In the genomic region with DNA sequence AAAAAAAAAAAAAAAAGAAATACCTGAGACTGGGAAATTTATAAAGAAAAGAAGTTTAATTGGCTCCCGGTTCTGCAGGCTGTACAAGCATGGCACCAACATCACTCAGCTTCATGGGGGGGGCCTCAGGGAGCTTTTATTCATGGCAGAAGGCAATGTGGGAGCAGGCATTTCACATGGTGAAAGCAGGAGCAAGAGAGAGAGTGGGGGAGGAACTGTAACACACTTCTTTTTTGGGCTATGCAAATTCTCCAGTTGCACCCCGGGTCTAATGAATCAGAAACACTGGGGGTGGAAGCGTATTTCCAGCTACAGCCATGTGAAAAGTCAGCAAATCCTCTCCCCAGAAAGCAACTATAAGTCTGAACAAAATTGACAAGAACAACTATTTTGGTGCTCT, we compare ENCODE assay signal across 18 cellular contexts. TPM values are rescaled to one million over a fixed set of nuclear protein-coding genes. Genes with fewer than 3 reads are reported as not detected.
DNase-seq lines count a peak whose midpoint lies in the region; ATAC-seq and TF ChIP-seq lines count a peak whose summit lies in the region.
"Had no signal": no experiment of that assay in that cellular context is flagged by ENCODE, and none has a peak within 500 bp of the region (broad histone marks: within the 10 kb centered on the region; RNA-seq: fewer than 3 reads in every experiment).

No MANE protein-coding gene starts in this region.

- H3K36me3 ChIP-seq in MM.1S (replicated peaks; ENCODE audit: insufficient read depth, low read length) (no peaks in the 10 kb centered on the region), upper lobe of right lung (no peaks in the 10 kb centered on the region)
- H3K36me3 ChIP-seq: neural progenitor cell, tibial nerve had no signal

- H3K79me2 ChIP-seq in MM.1S (ENCODE audit: low read length), result no peaks in the 10 kb centered on the region

- no peaks in the 10 kb centered on the region for H3K9me3 ChIP-seq in MM.1S (replicated peaks; ENCODE audit: insufficient read depth, low read length)
- H3K9me3 ChIP-seq in upper lobe of right lung, result no peaks in the 10 kb centered on the region
- H3K9me3 ChIP-seq: tibial nerve had no signal

- peak overlapping the region; percentile 14; the same call in 1 of the 2 replicates for H3K9ac ChIP-seq in MM.1S (ENCODE audit: low read length)
- H3K9ac ChIP-seq: neural progenitor cell had no signal

- H3K27me3 ChIP-seq in MM.1S (replicated peaks; ENCODE audit: insufficient read depth, low read length) (no peaks in the 10 kb centered on the region), upper lobe of right lung (no peaks in the 10 kb centered on the region)
- H3K27me3 ChIP-seq: neural progenitor cell, tibial nerve had no signal

- DNase-seq in GM10248 (ENCODE audit: extremely low spot score) (peak; percentile 48), MM.1S (peak; percentile 42), SIG-M5 (lab: John Stamatoyannopoulos, UW) (no peak), upper lobe of right lung (no peak)
- DNase-seq in stimulated activated CD4-positive, alpha-beta T cell treated with anti-CD3 and anti-CD28 coated beads, Interleukin-4, amount 100 ng/mL, for 4 hours, result no peak
- DNase-seq: activated effector memory CD4-positive, alpha-beta T cell treated with Interleukin-2 at 50 U/mL for 16 hours; left cardiac atrium; midbrain; NCI-H1417 treated with DMSO at 0.1 percent for 48 hours; stimulated activated CD4-positive, alpha-beta T cell treated with anti-CD3 and anti-CD28 coated beads, Interleukin-12 subunit alpha, Interleukin-12 subunit beta, amount 100 ng/mL, for 4 hours; stimulated activated naive CD4-positive, alpha-beta T cell had no signal

- peaks cover 8% of the 10 kb centered on the region for H3K4me1 ChIP-seq in MM.1S (ENCODE audit: low read length)
- H3K4me1 ChIP-seq in upper lobe of right lung, result no peaks in the 10 kb centered on the region
- H3K4me1 ChIP-seq: neural progenitor cell, tibial nerve had no signal

- peak overlapping the region; percentile 41 for H3K4me3 ChIP-seq in MM.1S (ENCODE audit: low read length)
- H3K4me3 ChIP-seq in upper lobe of right lung, result no peak overlapping the region
- H3K4me3 ChIP-seq: neural progenitor cell, tibial nerve had no signal

- H4K20me1 ChIP-seq in MM.1S (ENCODE audit: insufficient read depth, low read length), result no peaks in the 10 kb centered on the region

- ATAC-seq in GM19328 (IDR thresholded peaks at IDR 0.05; ENCODE audit: unreplicated experiment) (peak; percentile 83), HG02588 (IDR thresholded peaks at IDR 0.05; ENCODE audit: unreplicated experiment) (peak; percentile 51), HG03175 (IDR thresholded peaks at IDR 0.05; ENCODE audit: unreplicated experiment) (no peak), upper lobe of right lung (no peak)
- ATAC-seq: left cardiac atrium, Right ventricle myocardium inferior had no signal

- POLR2A ChIA-PET in GM10248 (lab: Yijun Ruan, JAX), result interaction anchor here (0.6 kb wide), 1 partner anchor 15 kb away, joined by 3 read pairs; no protein-coding TSS in a partner anchor

- H3K9me2 ChIP-seq in MM.1S (replicated peaks; ENCODE audit: insufficient read depth, low read length), result no peaks in the 10 kb centered on the region

- CTCF ChIA-PET in GM10248 (lab: Yijun Ruan, JAX), result interaction anchor here (1.1 kb wide), 1 partner anchor 448 kb away, joined by 3 read pairs; no protein-coding TSS in a partner anchor

- H2AFZ ChIP-seq in MM.1S (ENCODE audit: low read length), result peak overlapping the region; percentile 67
- H2AFZ ChIP-seq: neural progenitor cell had no signal

- TF ChIP-seq CTCF in GM10248 (IDR thresholded peaks at IDR 0.05; ENCODE audit: control extremely low read depth, extremely low read depth, low read depth, missing control alignments) (no peak), MM.1S (IDR thresholded peaks at IDR 0.05; ENCODE audit: low read length) (no peak), upper lobe of right lung (IDR thresholded peaks at IDR 0.05) (no peak)

- intact Hi-C loops in upper lobe of right lung (cut with DNase I), result no loop called here

- peak overlapping the region; percentile 55 for H3K4me2 ChIP-seq in MM.1S (ENCODE audit: low read depth, low read length)
- H3K4me2 ChIP-seq: neural progenitor cell had no signal

- 0 out of 2 replicates have a peak, but pooled peaks cover 5% of the 10 kb centered on the region for H3F3A ChIP-seq in MM.1S (ENCODE audit: insufficient read depth, low read length)

- peak overlapping the region; percentile 33; the same call in 1 of the 2 replicates for H3K27ac ChIP-seq in MM.1S (ENCODE audit: low read length)
- no peak overlapping the region for H3K27ac ChIP-seq in upper lobe of right lung
- H3K27ac ChIP-seq: C4-2B, neural progenitor cell, tibial nerve had no signal

RNA-seq across cellular contexts. Expression of gene SOD1, which starts 11.8 kb away (rescaled TPM):
- 154 TPM for total RNA-seq in upper lobe of right lung

Comparison
In these comparisons a context has a peak if more than half of its experiments do, and no peak if none do; other contexts are left out.
1. DNase-seq: peak in GM10248 (single experiment) and MM.1S (single experiment); none in SIG-M5 (single experiment), stimulated activated CD4-positive, alpha-beta T cell treated with anti-CD3 and anti-CD28 coated beads, Interleukin-4, amount 100 ng/mL, for 4 hours (0 of 2) and upper lobe of right lung (single experiment).
2. ATAC-seq: peak in GM19328 (single experiment) and HG02588 (single experiment); none in HG03175 (single experiment) and upper lobe of right lung (single experiment).